8 cellular contexts compared by ENCODE assay signal in genomic region chr16:67936124-67936875, GRCh38. TPM values are rescaled to one million over a fixed set of nuclear protein-coding genes. Genes with fewer than 3 reads are reported as not detected.
DNase-seq lines count a peak whose midpoint lies in the region; ATAC-seq and TF ChIP-seq lines count a peak whose summit lies in the region.

TSS of gene PSMB10 (minus strand) at chr16:67936850. CDS start at chr16:67936749, 101 bp downstream.

- H2BK5ac ChIP-seq in mesenchymal stem cell (ENCODE audit: low read depth, low read length, poor library complexity, severe bottlenecking) = peak within 1 kb of the TSS; percentile 93

- H3K4me1 Mint-ChIP-seq in stimulated activated naive B cell treated with anti-CD40 and anti-IgM and Interleukin-4, amounts not matched to agents 10 μg/mL and 1 μg/mL and 100 μg/mL, for 72 hours = peaks cover 37 to 62% of the 10 kb centered on the region in 2 donors

- H3K27ac Mint-ChIP-seq in stimulated activated naive B cell treated with anti-CD40 and anti-IgM and Interleukin-4, amounts not matched to agents 10 μg/mL and 1 μg/mL and 100 μg/mL, for 72 hours = peak within 1 kb of the TSS; percentile 100

- TF ChIP-seq RAD21 in Ishikawa (IDR thresholded peaks at IDR 0.05; ENCODE audit: low read depth) = no peak

- under 1% methylated on average over 52 of the region's 54 CpGs for WGBS in mesenchymal stem cell

- TF ChIP-seq EP300 in Ishikawa (IDR thresholded peaks at IDR 0.05; ENCODE audit: borderline replicate concordance) = no peak

- peak within 1 kb of the TSS; percentile 7 to 48 for H2BK12ac ChIP-seq in mesenchymal stem cell (ENCODE audit: low read length in 2 of 2)

- peak; percentile 17 to 26 for ATAC-seq in stimulated activated naive B cell treated with anti-CD40 and anti-IgM and Interleukin-4, amounts not matched to agents 10 μg/mL and 1 μg/mL and 100 μg/mL, for 72 hours (replicated peaks)
- ATAC-seq in HG03469 (IDR thresholded peaks at IDR 0.05; ENCODE audit: unreplicated experiment) = no peak

- no peaks in the 10 kb centered on the region for H3K27me3 Mint-ChIP-seq in stimulated activated naive B cell treated with anti-CD40 and anti-IgM and Interleukin-4, amounts not matched to agents 10 μg/mL and 1 μg/mL and 100 μg/mL, for 72 hours

- H3K4me2 ChIP-seq in mesenchymal stem cell (ENCODE audit: low read length, poor library complexity, severe bottlenecking) = peak within 1 kb of the TSS; percentile 87

- CTCF ChIA-PET in AG04449 (lab: Yijun Ruan, JAX) = interaction anchor here (0.9 to 16.7 kb wide), 11 partner anchors 8 to 416 kb away, joined by 3 to 227 read pairs (median 5); partner anchors contain the start of gene NRN1L

- H4K8ac ChIP-seq in mesenchymal stem cell (ENCODE audit: low read length) = peak within 1 kb of the TSS; percentile 95

- H3K4me3 Mint-ChIP-seq in stimulated activated naive B cell treated with anti-CD40 and anti-IgM and Interleukin-4, amounts not matched to agents 10 μg/mL and 1 μg/mL and 100 μg/mL, for 72 hours = peak within 1 kb of the TSS; percentile 96 to 100

- in situ Hi-C loops in GM13976 (cut with MboI; ENCODE audit: low sequenced_read_pairs, unreplicated experiment) = no loop called here

- H3K27ac ChIP-seq in mesenchymal stem cell (ENCODE audit: low read length, poor library complexity, severe bottlenecking) = peak within 1 kb of the TSS; percentile 94

- peak within 1 kb of the TSS; percentile 71 for H2AK5ac ChIP-seq in mesenchymal stem cell (ENCODE audit: low read length, severe bottlenecking)

- H3K27me3 ChIP-seq in endocrine pancreas (ENCODE audit: control insufficient read depth, insufficient read depth, low read length) (no peaks in the 10 kb centered on the region), mesenchymal stem cell (ENCODE audit: control insufficient read depth in 1 of 2, insufficient read depth in 1 of 2, low read length in 2 of 2) (no peaks in the 10 kb centered on the region)

- H3K79me1 ChIP-seq in mesenchymal stem cell (replicated peaks; ENCODE audit: low read length, poor library complexity, severe bottlenecking) = peaks cover 17% of the 10 kb centered on the region

- no peaks in the 10 kb centered on the region for H3K9me3 Mint-ChIP-seq in stimulated activated naive B cell treated with anti-CD40 and anti-IgM and Interleukin-4, amounts not matched to agents 10 μg/mL and 1 μg/mL and 100 μg/mL, for 72 hours

- POLR2A ChIA-PET in AG04449 (lab: Yijun Ruan, JAX) = interaction anchor here (0.8 to 1.8 kb wide), 11 partner anchors 10 to 264 kb away, joined by 3 to 11 read pairs (median 4); no protein-coding TSS in a partner anchor

- peak within 1 kb of the TSS in 1 of 2 experiments; percentile 96 for H3K14ac ChIP-seq in mesenchymal stem cell (ENCODE audit: low read length in 2 of 2)

- peak within 1 kb of the TSS; percentile 81 for H2BK120ac ChIP-seq in mesenchymal stem cell (ENCODE audit: low read depth, low read length)

- H3K36me3 Mint-ChIP-seq in stimulated activated naive B cell treated with anti-CD40 and anti-IgM and Interleukin-4, amounts not matched to agents 10 μg/mL and 1 μg/mL and 100 μg/mL, for 72 hours = peaks cover 43 to 57% of the 10 kb centered on the region in 2 donors

- peak within 1 kb of the TSS; percentile 96 for H4K91ac ChIP-seq in mesenchymal stem cell (ENCODE audit: low read length)

- peak within 1 kb of the TSS; percentile 100 for H3K4me3 ChIP-seq in AG04449 (ENCODE audit: low read depth, low read length)
- peak within 1 kb of the TSS; percentile 80 for H3K4me3 ChIP-seq in endocrine pancreas (ENCODE audit: control insufficient read depth, insufficient read depth, low read length)
- peak within 1 kb of the TSS; percentile 95 to 98 for H3K4me3 ChIP-seq in mesenchymal stem cell (ENCODE audit: insufficient read depth in 1 of 2, low read depth in 1 of 2, low read length in 2 of 2)

- H3K9ac ChIP-seq in endocrine pancreas (ENCODE audit: control insufficient read depth, insufficient read depth, low read length) (peak within 1 kb of the TSS; percentile 97), mesenchymal stem cell (ENCODE audit: low read length) (peak within 1 kb of the TSS; percentile 98)

- peak within 1 kb of the TSS; percentile 39 for H2BK15ac ChIP-seq in mesenchymal stem cell (ENCODE audit: low read depth, poor library complexity, severe bottlenecking)

- DNase-seq in AG04449 (ENCODE audit: low read depth, low spot score) = no peak
- peak; percentile 70 for DNase-seq in GM13976 (ENCODE audit: low spot score)
- DNase-seq in activated CD4-positive, alpha-beta T cell treated with anti-CD3 and anti-CD28 coated beads, Interleukin-2, amount 50 U/mL, for 1 hour = peak; percentile 29
- DNase-seq in mesenchymal stem cell = peak; percentile 91
- DNase-seq in stimulated activated naive B cell treated with anti-CD40 and anti-IgM and Interleukin-4, amounts not matched to agents 10 μg/mL and 1 μg/mL and 100 μg/mL, for 72 hours = no peak

- peak within 1 kb of the TSS; percentile 98 for H3K4ac ChIP-seq in mesenchymal stem cell (ENCODE audit: low read depth in 1 of 2, low read length in 2 of 2)

- no peak for TF ChIP-seq CTCF in AG04449 (IDR thresholded peaks at IDR 0.05; ENCODE audit: insufficient read depth, low read length, missing control alignments)
- no peak for TF ChIP-seq CTCF in GM13976 (IDR thresholded peaks at IDR 0.05; ENCODE audit: borderline replicate concordance, control extremely low read depth, extremely low read depth, insufficient read depth, missing control alignments)

- no peaks in the 10 kb centered on the region for H3K9me3 ChIP-seq in endocrine pancreas (ENCODE audit: control insufficient read depth, low read length)
- no peaks in the 10 kb centered on the region for H3K9me3 ChIP-seq in mesenchymal stem cell (ENCODE audit: control insufficient read depth, low read length)

- H3K36me3 ChIP-seq in endocrine pancreas (ENCODE audit: control insufficient read depth, insufficient read depth, low read length) = no peaks in the 10 kb centered on the region
- H3K36me3 ChIP-seq in mesenchymal stem cell (ENCODE audit: control insufficient read depth in 1 of 2, insufficient read depth in 2 of 2, low read depth in 1 of 2, low read length in 2 of 2) = peaks cover 36 to 46% of the 10 kb centered on the region in 2 experiments

- peak within 1 kb of the TSS; percentile 86 for H2AFZ ChIP-seq in mesenchymal stem cell (ENCODE audit: low read depth, low read length)

- H3K23ac ChIP-seq in mesenchymal stem cell (ENCODE audit: low read length in 2 of 2) = peak within 1 kb of the TSS in 1 of 2 experiments; percentile 77

- peak within 1 kb of the TSS; percentile 88 to 99 for H3K18ac ChIP-seq in mesenchymal stem cell (ENCODE audit: low read depth in 1 of 2, low read length in 2 of 2)

- H3K4me1 ChIP-seq in endocrine pancreas (ENCODE audit: control insufficient read depth, insufficient read depth, low read length) (no peaks in the 10 kb centered on the region), mesenchymal stem cell (ENCODE audit: control insufficient read depth, insufficient read depth, low read depth, low read length) (peaks cover 29% of the 10 kb centered on the region)

TF ChIP-seq in Ishikawa, 13 proteins besides CTCF, POLR2A, EP300 and RAD21:
- TF ChIP-seq, protein P1, sequence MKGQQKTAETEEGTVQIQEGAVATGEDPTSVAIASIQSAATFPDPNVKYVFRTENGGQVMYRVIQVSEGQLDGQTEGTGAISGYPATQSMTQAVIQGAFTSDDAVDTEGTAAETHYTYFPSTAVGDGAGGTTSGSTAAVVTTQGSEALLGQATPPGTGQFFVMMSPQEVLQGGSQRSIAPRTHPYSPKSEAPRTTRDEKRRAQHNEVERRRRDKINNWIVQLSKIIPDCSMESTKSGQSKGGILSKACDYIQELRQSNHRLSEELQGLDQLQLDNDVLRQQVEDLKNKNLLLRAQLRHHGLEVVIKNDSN (IDR thresholded peaks at IDR 0.05) = no peak
- TF ChIP-seq YY1 (IDR thresholded peaks at IDR 0.05; ENCODE audit: low read depth) (no peak), EGR1 (IDR thresholded peaks at IDR 0.05) (peak; percentile 32; the same call in 1 of the 2 replicates), TAF1 (IDR thresholded peaks at IDR 0.05; ENCODE audit: low read depth) (peak; percentile 47; the same call in 1 of the 2 replicates), FOXM1 (IDR thresholded peaks at IDR 0.05; ENCODE audit: borderline replicate concordance, low read depth) (no peak), TEAD4 (IDR thresholded peaks at IDR 0.05) (no peak), ZBTB7A (IDR thresholded peaks at IDR 0.05; ENCODE audit: low read depth) (0 out of 2 replicates have a peak, but pooled peaks have one; percentile 41), NFIC (IDR thresholded peaks at IDR 0.05) (no peak), CEBPB (IDR thresholded peaks at IDR 0.05) (no peak), TCF12 (IDR thresholded peaks at IDR 0.05; ENCODE audit: low read depth) (no peak)
- TF ChIP-seq, protein P2, sequence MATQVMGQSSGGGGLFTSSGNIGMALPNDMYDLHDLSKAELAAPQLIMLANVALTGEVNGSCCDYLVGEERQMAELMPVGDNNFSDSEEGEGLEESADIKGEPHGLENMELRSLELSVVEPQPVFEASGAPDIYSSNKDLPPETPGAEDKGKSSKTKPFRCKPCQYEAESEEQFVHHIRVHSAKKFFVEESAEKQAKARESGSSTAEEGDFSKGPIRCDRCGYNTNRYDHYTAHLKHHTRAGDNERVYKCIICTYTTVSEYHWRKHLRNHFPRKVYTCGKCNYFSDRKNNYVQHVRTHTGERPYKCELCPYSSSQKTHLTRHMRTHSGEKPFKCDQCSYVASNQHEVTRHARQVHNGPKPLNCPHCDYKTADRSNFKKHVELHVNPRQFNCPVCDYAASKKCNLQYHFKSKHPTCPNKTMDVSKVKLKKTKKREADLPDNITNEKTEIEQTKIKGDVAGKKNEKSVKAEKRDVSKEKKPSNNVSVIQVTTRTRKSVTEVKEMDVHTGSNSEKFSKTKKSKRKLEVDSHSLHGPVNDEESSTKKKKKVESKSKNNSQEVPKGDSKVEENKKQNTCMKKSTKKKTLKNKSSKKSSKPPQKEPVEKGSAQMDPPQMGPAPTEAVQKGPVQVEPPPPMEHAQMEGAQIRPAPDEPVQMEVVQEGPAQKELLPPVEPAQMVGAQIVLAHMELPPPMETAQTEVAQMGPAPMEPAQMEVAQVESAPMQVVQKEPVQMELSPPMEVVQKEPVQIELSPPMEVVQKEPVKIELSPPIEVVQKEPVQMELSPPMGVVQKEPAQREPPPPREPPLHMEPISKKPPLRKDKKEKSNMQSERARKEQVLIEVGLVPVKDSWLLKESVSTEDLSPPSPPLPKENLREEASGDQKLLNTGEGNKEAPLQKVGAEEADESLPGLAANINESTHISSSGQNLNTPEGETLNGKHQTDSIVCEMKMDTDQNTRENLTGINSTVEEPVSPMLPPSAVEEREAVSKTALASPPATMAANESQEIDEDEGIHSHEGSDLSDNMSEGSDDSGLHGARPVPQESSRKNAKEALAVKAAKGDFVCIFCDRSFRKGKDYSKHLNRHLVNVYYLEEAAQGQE (IDR thresholded peaks at IDR 0.05; ENCODE audit: low read depth) = no peak
TF ChIP-seq in Ishikawa: peak in this region for 3.

RNA-seq across cellular contexts. Expression of gene PSMB10, which starts in this region (rescaled TPM):
- polyA plus RNA-seq in mesenchymal stem cell (2013, experiment 1 of 2) = 102 TPM
- 104 TPM for polyA plus RNA-seq in mesenchymal stem cell (2013, experiment 2 of 2)

Comparison
In these comparisons a context has a peak if more than half of its experiments do, and no peak if none do; other contexts are left out.
1. DNase-seq: peak in GM13976 (single experiment), activated CD4-positive, alpha-beta T cell treated with anti-CD3 and anti-CD28 coated beads, Interleukin-2, amount 50 U/mL, for 1 hour (single experiment) and mesenchymal stem cell (single experiment); none in AG04449 (single experiment) and stimulated activated naive B cell treated with anti-CD40 and anti-IgM and Interleukin-4, amounts not matched to agents 10 μg/mL and 1 μg/mL and 100 μg/mL, for 72 hours (single experiment).
2. Peak in every context shown above with its lines, with median percentiles within 50 percentile points of each other: H3K4me3 ChIP-seq.